1 cellular context compared by ENCODE assay signal in the genomic region with DNA sequence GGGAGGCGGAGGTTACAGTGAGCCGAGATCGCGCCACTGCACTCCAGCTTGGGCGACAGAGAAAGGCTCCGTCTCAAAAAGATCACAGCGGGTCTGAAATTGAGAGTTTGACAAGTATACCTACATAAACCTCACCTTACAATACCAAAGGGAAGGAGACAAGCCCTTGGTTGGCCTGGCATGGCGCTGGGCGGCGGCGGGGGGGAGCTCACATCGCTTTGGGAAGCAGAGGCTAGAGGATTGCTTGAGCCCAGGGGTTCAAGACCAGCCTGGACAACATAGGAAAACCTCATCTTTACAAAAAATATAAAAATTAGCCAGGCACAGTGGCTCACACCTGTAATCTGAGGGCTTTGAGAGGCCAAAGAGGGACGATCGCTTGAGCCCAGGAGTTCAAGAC.
TF ChIP-seq lines count a peak whose summit lies in the region.

No MANE protein-coding gene starts in this region.

TF ChIP-seq in HCT116, 20 proteins besides CTCF, POLR2A, EP300 and RAD21:
- no peak for TF ChIP-seq ELF1 (IDR thresholded peaks at IDR 0.05; ENCODE audit: borderline replicate concordance, low read depth)
- no peak for TF ChIP-seq TCF7L2 (IDR thresholded peaks at IDR 0.05; ENCODE audit: borderline replicate concordance, extremely low read depth, insufficient read depth, insufficient read length)
- no peak for TF ChIP-seq EZH2 (IDR thresholded peaks at IDR 0.05)
- no peak for TF ChIP-seq EGR1 (IDR thresholded peaks at IDR 0.05; ENCODE audit: low read depth)
- no peak for TF ChIP-seq SRF (IDR thresholded peaks at IDR 0.05; ENCODE audit: low read depth)
- no peak for TF ChIP-seq MAX (IDR thresholded peaks at IDR 0.05)
- no peak for TF ChIP-seq JUND (IDR thresholded peaks at IDR 0.05)
- TF ChIP-seq FOSL1 (IDR thresholded peaks at IDR 0.05; ENCODE audit: low read depth), result no peak
- no peak for TF ChIP-seq REST (IDR thresholded peaks at IDR 0.05; ENCODE audit: low read depth)
- no peak for TF ChIP-seq ZFX (IDR thresholded peaks at IDR 0.05)
- TF ChIP-seq CBX3 (IDR thresholded peaks at IDR 0.05; ENCODE audit: low read depth), result no peak
- TF ChIP-seq ZNF274 (IDR thresholded peaks at IDR 0.05; ENCODE audit: low read depth, low read length), result no peak
- TF ChIP-seq POLR2AphosphoS5 (IDR thresholded peaks at IDR 0.05; ENCODE audit: low read depth, low read length), result no peak
- TF ChIP-seq EZH2phosphoT487 (IDR thresholded peaks at IDR 0.05; ENCODE audit: borderline replicate concordance), result no peak
- TF ChIP-seq, protein P1, sequence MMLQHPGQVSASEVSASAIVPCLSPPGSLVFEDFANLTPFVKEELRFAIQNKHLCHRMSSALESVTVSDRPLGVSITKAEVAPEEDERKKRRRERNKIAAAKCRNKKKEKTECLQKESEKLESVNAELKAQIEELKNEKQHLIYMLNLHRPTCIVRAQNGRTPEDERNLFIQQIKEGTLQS (IDR thresholded peaks at IDR 0.05), result no peak
- TF ChIP-seq, protein P2, sequence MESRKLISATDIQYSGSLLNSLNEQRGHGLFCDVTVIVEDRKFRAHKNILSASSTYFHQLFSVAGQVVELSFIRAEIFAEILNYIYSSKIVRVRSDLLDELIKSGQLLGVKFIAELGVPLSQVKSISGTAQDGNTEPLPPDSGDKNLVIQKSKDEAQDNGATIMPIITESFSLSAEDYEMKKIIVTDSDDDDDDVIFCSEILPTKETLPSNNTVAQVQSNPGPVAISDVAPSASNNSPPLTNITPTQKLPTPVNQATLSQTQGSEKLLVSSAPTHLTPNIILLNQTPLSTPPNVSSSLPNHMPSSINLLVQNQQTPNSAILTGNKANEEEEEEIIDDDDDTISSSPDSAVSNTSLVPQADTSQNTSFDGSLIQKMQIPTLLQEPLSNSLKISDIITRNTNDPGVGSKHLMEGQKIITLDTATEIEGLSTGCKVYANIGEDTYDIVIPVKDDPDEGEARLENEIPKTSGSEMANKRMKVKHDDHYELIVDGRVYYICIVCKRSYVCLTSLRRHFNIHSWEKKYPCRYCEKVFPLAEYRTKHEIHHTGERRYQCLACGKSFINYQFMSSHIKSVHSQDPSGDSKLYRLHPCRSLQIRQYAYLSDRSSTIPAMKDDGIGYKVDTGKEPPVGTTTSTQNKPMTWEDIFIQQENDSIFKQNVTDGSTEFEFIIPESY (IDR thresholded peaks at IDR 0.05; ENCODE audit: extremely low read depth, insufficient replicate concordance, low read length), result no peak
- TF ChIP-seq YY1 (IDR thresholded peaks at IDR 0.05; ENCODE audit: extremely low read depth, insufficient replicate concordance, low read depth, low read length), result no peak
